In the genomic region with DNA sequence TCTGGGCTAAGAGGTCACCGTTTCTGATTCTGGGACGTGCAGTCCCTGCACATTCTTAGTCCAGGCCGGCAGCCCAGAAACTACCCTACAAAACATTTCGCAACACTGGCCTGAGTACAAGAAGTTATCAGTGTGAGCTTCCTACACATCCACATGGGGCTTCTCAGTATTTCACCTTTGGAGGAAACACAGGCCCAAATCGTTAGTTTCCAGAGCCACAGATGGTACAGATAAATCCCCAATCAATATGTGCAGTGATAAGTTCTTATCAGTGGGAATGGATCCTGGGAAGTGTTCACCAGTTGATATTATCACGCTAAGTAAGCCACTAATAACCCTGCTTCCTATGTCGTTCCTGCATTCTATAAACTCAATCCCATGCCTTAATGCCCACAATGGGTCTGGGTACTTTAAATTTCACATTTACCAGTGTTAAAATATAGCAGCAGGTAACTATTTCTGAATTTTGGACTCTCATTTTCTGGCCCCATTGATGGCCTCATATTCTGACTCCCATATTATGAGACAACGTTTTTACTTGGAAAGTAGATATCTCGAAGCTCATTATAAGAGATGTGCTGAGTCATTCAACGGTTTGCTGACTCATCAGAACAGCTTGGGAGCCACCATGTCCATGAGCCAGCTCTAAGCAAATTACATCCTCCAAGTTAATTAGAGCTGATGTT, we compare ENCODE assay signal across 1 cellular context.
TF ChIP-seq lines count a peak whose summit lies in the region.

No MANE protein-coding gene starts in this region.

TF ChIP-seq in K562, 482 proteins besides CTCF, POLR2A, EP300 and RAD21 (continued from another document and continues in another):
- TF ChIP-seq SMARCB1 (IDR thresholded peaks at IDR 0.05; ENCODE audit: insufficient read length, low read depth): no peak
- no peak for TF ChIP-seq HMG20A (CRISPR knock-in tag; conservative IDR thresholded peaks at IDR 0.05)
- TF ChIP-seq ZNF76 (CRISPR knock-in tag; IDR thresholded peaks at IDR 0.05; ENCODE audit: borderline replicate concordance): peak; percentile 50; the same call in 1 of the 2 replicates
- TF ChIP-seq ZFX (CRISPR knock-in tag; IDR thresholded peaks at IDR 0.05): no peak
- TF ChIP-seq MLX (CRISPR knock-in tag; conservative IDR thresholded peaks at IDR 0.05): no peak
- no peak for TF ChIP-seq ZBTB7A (IDR thresholded peaks at IDR 0.05; ENCODE audit: borderline replicate concordance, control insufficient read depth, low read depth, low read length)
- TF ChIP-seq, protein P1, sequence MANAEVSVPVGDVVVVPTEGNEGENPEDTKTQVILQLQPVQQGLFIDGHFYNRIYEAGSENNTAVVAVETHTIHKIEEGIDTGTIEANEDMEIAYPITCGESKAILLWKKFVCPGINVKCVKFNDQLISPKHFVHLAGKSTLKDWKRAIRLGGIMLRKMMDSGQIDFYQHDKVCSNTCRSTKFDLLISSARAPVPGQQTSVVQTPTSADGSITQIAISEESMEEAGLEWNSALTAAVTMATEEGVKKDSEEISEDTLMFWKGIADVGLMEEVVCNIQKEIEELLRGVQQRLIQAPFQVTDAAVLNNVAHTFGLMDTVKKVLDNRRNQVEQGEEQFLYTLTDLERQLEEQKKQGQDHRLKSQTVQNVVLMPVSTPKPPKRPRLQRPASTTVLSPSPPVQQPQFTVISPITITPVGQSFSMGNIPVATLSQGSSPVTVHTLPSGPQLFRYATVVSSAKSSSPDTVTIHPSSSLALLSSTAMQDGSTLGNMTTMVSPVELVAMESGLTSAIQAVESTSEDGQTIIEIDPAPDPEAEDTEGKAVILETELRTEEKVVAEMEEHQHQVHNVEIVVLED (CRISPR knock-in tag; IDR thresholded peaks at IDR 0.05): 0 out of 2 replicates have a peak, but pooled peaks have one; percentile 2
- TF ChIP-seq YBX1 (IDR thresholded peaks at IDR 0.05): no peak
- TF ChIP-seq SFPQ (IDR thresholded peaks at IDR 0.05; ENCODE audit: low read depth, low read length): no peak
- TF ChIP-seq CEBPG (CRISPR knock-in tag; IDR thresholded peaks at IDR 0.05): peak; percentile 79
- TF ChIP-seq CEBPG (tag; conservative IDR thresholded peaks at IDR 0.05 in 1 of 2, IDR thresholded peaks at IDR 0.05 in 1 of 2): peak; percentile 96 to 98
- 0 out of 2 replicates have a peak, but pooled peaks have one; percentile 40 for TF ChIP-seq ZNF197 (CRISPR knock-in tag; IDR thresholded peaks at IDR 0.05; ENCODE audit: low read depth)
- TF ChIP-seq TCF7 (IDR thresholded peaks at IDR 0.05; ENCODE audit: borderline replicate concordance): no peak
- peak; percentile 12; the same call in 1 of the 2 replicates for TF ChIP-seq PHF8 (IDR thresholded peaks at IDR 0.05; ENCODE audit: borderline replicate concordance, low read length)
- TF ChIP-seq TRIM24 (IDR thresholded peaks at IDR 0.05): peak; percentile 89 to 91
- TF ChIP-seq ZBTB5 (IDR thresholded peaks at IDR 0.05): no peak
- peak; percentile 48; the same call in 1 of the 2 replicates for TF ChIP-seq DMBX1 (CRISPR knock-in tag; IDR thresholded peaks at IDR 0.05; ENCODE audit: borderline replicate concordance)
- no peak for TF ChIP-seq ZNF282 (CRISPR knock-in tag; IDR thresholded peaks at IDR 0.05)
- TF ChIP-seq CC2D1A (IDR thresholded peaks at IDR 0.05): peak; percentile 46; the same call in 1 of the 2 replicates
- peak; percentile 93 for TF ChIP-seq HMGN3 (IDR thresholded peaks at IDR 0.05; ENCODE audit: borderline replicate concordance, extremely low read depth, insufficient read length, low read depth, low read length)
- TF ChIP-seq E2F8 (IDR thresholded peaks at IDR 0.05; ENCODE audit: low read depth, partially characterized antibody): peak; percentile 58
- no peak for TF ChIP-seq NCOA4 (IDR thresholded peaks at IDR 0.05; ENCODE audit: partially characterized antibody)
- TF ChIP-seq ZNF41 (CRISPR knock-in tag; conservative IDR thresholded peaks at IDR 0.05): no peak
- TF ChIP-seq SOX6 (IDR thresholded peaks at IDR 0.05): no peak; the same call in 1 of the 2 replicates
- TF ChIP-seq TEAD1 (CRISPR knock-in tag; IDR thresholded peaks at IDR 0.05): peak; percentile 25 to 72; a peak in 2 of 4 replicates
- TF ChIP-seq FOS (IDR thresholded peaks at IDR 0.05; ENCODE audit: extremely low read depth, insufficient read length): peak; percentile 25
- TF ChIP-seq HES1 (IDR thresholded peaks at IDR 0.05; ENCODE audit: low read depth): 0 out of 2 replicates have a peak, but pooled peaks have one; percentile 27
- TF ChIP-seq, protein P2, sequence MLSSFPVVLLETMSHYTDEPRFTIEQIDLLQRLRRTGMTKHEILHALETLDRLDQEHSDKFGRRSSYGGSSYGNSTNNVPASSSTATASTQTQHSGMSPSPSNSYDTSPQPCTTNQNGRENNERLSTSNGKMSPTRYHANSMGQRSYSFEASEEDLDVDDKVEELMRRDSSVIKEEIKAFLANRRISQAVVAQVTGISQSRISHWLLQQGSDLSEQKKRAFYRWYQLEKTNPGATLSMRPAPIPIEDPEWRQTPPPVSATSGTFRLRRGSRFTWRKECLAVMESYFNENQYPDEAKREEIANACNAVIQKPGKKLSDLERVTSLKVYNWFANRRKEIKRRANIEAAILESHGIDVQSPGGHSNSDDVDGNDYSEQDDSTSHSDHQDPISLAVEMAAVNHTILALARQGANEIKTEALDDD (IDR thresholded peaks at IDR 0.05): peak; percentile 24; the same call in 1 of the 2 replicates
- TF ChIP-seq ILF3 (IDR thresholded peaks at IDR 0.05; ENCODE audit: borderline replicate concordance): no peak; the same call in 1 of the 2 replicates
- no peak for TF ChIP-seq CHCHD3 (CRISPR knock-in tag; IDR thresholded peaks at IDR 0.05)
- TF ChIP-seq E2F3 (CRISPR knock-in tag; IDR thresholded peaks at IDR 0.05): no peak
- no peak for TF ChIP-seq FOXP4 (CRISPR knock-in tag; IDR thresholded peaks at IDR 0.05; ENCODE audit: borderline replicate concordance)
- no peak for TF ChIP-seq ZNF583 (CRISPR knock-in tag; IDR thresholded peaks at IDR 0.05)
- TF ChIP-seq, protein P3, sequence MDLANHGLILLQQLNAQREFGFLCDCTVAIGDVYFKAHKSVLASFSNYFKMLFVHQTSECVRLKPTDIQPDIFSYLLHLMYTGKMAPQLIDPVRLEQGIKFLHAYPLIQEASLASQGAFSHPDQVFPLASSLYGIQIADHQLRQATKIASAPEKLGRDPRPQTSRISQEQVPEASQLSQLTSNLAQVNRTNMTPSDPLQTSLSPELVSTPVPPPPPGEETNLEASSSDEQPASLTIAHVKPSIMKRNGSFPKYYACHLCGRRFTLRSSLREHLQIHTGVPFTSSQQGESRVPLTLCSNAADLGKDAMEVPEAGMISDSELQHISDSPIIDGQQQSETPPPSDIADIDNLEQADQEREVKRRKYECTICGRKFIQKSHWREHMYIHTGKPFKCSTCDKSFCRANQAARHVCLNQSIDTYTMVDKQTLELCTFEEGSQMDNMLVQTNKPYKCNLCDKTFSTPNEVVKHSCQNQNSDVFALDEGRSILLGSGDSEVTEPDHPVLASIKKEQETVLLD (IDR thresholded peaks at IDR 0.05): peak; percentile 82
- no peak for TF ChIP-seq SP2 (IDR thresholded peaks at IDR 0.05; ENCODE audit: extremely low read depth, low read depth, low read length, poor library complexity, severe bottlenecking)
- TF ChIP-seq ZNF512 (tag; IDR thresholded peaks at IDR 0.05): no peak
- peak; percentile 56 to 86; a peak in 3 of 4 replicates for TF ChIP-seq RCOR1 (IDR thresholded peaks at IDR 0.05; ENCODE audit: borderline replicate concordance in 1 of 2, low read depth in 2 of 2, low read length in 2 of 2)
- TF ChIP-seq, protein P4, sequence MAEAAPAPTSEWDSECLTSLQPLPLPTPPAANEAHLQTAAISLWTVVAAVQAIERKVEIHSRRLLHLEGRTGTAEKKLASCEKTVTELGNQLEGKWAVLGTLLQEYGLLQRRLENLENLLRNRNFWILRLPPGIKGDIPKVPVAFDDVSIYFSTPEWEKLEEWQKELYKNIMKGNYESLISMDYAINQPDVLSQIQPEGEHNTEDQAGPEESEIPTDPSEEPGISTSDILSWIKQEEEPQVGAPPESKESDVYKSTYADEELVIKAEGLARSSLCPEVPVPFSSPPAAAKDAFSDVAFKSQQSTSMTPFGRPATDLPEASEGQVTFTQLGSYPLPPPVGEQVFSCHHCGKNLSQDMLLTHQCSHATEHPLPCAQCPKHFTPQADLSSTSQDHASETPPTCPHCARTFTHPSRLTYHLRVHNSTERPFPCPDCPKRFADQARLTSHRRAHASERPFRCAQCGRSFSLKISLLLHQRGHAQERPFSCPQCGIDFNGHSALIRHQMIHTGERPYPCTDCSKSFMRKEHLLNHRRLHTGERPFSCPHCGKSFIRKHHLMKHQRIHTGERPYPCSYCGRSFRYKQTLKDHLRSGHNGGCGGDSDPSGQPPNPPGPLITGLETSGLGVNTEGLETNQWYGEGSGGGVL (CRISPR knock-in tag; IDR thresholded peaks at IDR 0.05): no peak
